22 cellular contexts compared by ENCODE assay signal in the genomic region with DNA sequence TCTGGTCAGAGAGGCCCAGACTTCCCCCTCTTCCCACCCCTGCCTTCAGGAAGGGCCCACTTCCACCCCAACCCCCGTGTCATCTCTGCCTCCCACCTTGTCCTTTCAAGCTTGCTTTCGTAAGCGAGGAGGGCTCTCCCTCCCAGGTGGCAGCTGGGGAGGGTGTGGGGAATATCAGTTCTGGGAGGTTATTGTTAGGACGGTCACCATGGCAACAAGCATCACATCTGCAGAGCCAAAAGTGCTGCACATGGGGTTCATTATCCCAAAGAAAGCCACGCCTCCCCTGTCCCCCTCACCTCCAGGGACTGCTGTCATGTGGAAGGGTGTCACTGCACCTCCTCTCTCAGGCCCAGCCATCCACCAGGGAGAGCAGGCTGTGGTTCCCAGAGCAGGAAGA.
"Had no signal": no experiment of that assay in that cellular context is flagged by ENCODE, and none has a peak within 500 bp of the region (broad histone marks: within the 10 kb centered on the region; RNA-seq: fewer than 3 reads in every experiment).

No MANE protein-coding gene starts in this region.

- H3K4me3 ChIP-seq: adrenal gland, breast epithelium, lung, spleen, testis had no signal

- H3K4me3 Mint-ChIP-seq: mesothelial cell of epicardium; nephron progenitor cell; stimulated activated memory B cell treated with anti-CD40 and anti-IgM and Interleukin-4, amounts not matched to agents 10 μg/mL and 1 μg/mL and 100 μg/mL, for 72 hours; type B pancreatic cell had no signal

- H3K27ac ChIP-seq: adrenal gland, breast epithelium, spleen, testis had no signal

- H3K4me1 ChIP-seq: adrenal gland, breast epithelium, testis had no signal

- H3K9me3 ChIP-seq: adrenal gland, breast epithelium, spleen, testis had no signal

- H3K36me3 Mint-ChIP-seq: mesothelial cell of epicardium; stimulated activated memory B cell treated with anti-CD40 and anti-IgM and Interleukin-4, amounts not matched to agents 10 μg/mL and 1 μg/mL and 100 μg/mL, for 72 hours; type B pancreatic cell had no signal

- H3K27ac Mint-ChIP-seq: activated naive CD4-positive, alpha-beta T cell treated with anti-CD3 and anti-CD28 coated beads, Interleukin-2, amount 50 U/mL, for 72 hours; mesothelial cell of epicardium; nephron progenitor cell; stimulated activated memory B cell treated with anti-CD40 and anti-IgM and Interleukin-4, amounts not matched to agents 10 μg/mL and 1 μg/mL and 100 μg/mL, for 72 hours; type B pancreatic cell had no signal

- H3K9me3 Mint-ChIP-seq: mesothelial cell of epicardium, nephron progenitor cell, type B pancreatic cell had no signal

- DNase-seq: activated CD4-positive, alpha-beta T cell treated with anti-CD3 and anti-CD28 coated beads for 48 hours; activated CD4-positive, CD25-positive, alpha-beta regulatory T cell; activated gamma-delta T cell treated with Interleukin-2 at 50 U/mL for 16 hours; adrenal gland; cerebellar nuclear complex; cortex of kidney; erythroblast; hypothalamus; islet precursor cell; left colon; nephron progenitor cell; occipital lobe; posterior cingulate gyrus; spleen; stimulated activated CD4-positive, alpha-beta T cell treated with anti-CD3 and anti-CD28 coated beads, Interleukin-4, amount 100 ng/mL, for 4 hours; testis had no signal

- H3K36me3 ChIP-seq: adrenal gland, breast epithelium, spleen had no signal

- ATAC-seq: activated naive CD4-positive, alpha-beta T cell treated with anti-CD3 and anti-CD28 coated beads, Interleukin-2, amount 50 U/mL, for 72 hours; left colon; stimulated activated memory B cell treated with anti-CD40 and anti-IgM and Interleukin-4, amounts not matched to agents 10 μg/mL and 1 μg/mL and 100 μg/mL, for 72 hours had no signal
